In genomic region chr11:30753994-30754393, GRCh38 we compare ENCODE assay signal across 9 cellular contexts.
"Had no signal": no experiment of that assay in that cellular context is flagged by ENCODE, and none has a peak within 500 bp of the region (broad histone marks: within the 10 kb centered on the region; RNA-seq: fewer than 3 reads in every experiment).

No MANE protein-coding gene starts in this region.

- H3K27ac ChIP-seq: HL-60 had no signal

- ATAC-seq: GM23338, HepG2, K562 had no signal

- H3K4me3 ChIP-seq: GM23338, K562 had no signal

- DNase-seq: H9, HCEC 1CT, HFFc6, IMR-90, KG1 had no signal
